In genomic region chr20:64062596-64063388, GRCh38 we compare ENCODE assay signal across 1 cellular context.
TF ChIP-seq lines count a peak whose summit lies in the region.

TCEA2 (plus strand) TSS chr20:64063198; CDS start chr20:64063313, 115 bp downstream.

TF ChIP-seq in HepG2, 621 proteins besides CTCF, POLR2A, EP300 and RAD21 (continued from another document and continues in another):
- TF ChIP-seq ZNF687 (CRISPR knock-in tag; IDR thresholded peaks at IDR 0.05) (peak; percentile 96), LRRFIP1 (CRISPR knock-in tag; conservative IDR thresholded peaks at IDR 0.05) (peak; percentile 41), ZNF101 (CRISPR knock-in tag; IDR thresholded peaks at IDR 0.05; ENCODE audit: borderline replicate concordance, low read depth) (no peak), CC2D1A (CRISPR knock-in tag; IDR thresholded peaks at IDR 0.05) (no peak), E2F2 (CRISPR knock-in tag; IDR thresholded peaks at IDR 0.05; ENCODE audit: borderline replicate concordance) (peak; percentile 97; the same call in 1 of the 2 replicates), PATZ1 (CRISPR knock-in tag; IDR thresholded peaks at IDR 0.05) (peak; percentile 83), SNAPC4 (CRISPR knock-in tag; IDR thresholded peaks at IDR 0.05) (peak; percentile 89; the same call in 1 of the 2 replicates), ZNF883 (CRISPR knock-in tag; IDR thresholded peaks at IDR 0.05; ENCODE audit: not compliant biosample characterization) (no peak), ZNF674 (CRISPR knock-in tag; IDR thresholded peaks at IDR 0.05; ENCODE audit: low read depth) (peak; percentile 98), JARID2 (CRISPR knock-in tag; IDR thresholded peaks at IDR 0.05; ENCODE audit: insufficient replicate concordance) (peak; percentile 84), POLR2G (IDR thresholded peaks at IDR 0.05; ENCODE audit: low read depth, low read length) (peak; percentile 93), SRY (CRISPR knock-in tag; IDR thresholded peaks at IDR 0.05) (peak; percentile 98), ZFP36L2 (CRISPR knock-in tag; IDR thresholded peaks at IDR 0.05) (peak; percentile 29; the same call in 1 of the 2 replicates), DMAP1 (CRISPR knock-in tag; IDR thresholded peaks at IDR 0.05) (peak; percentile 83), ZNF747 (CRISPR knock-in tag; IDR thresholded peaks at IDR 0.05; ENCODE audit: borderline replicate concordance) (peak; percentile 97; the same call in 1 of the 2 replicates), SRSF9 (IDR thresholded peaks at IDR 0.05; ENCODE audit: borderline replicate concordance, insufficient read depth, low read depth, low read length, poor library complexity, severe bottlenecking) (no peak), MLLT10 (CRISPR knock-in tag; IDR thresholded peaks at IDR 0.05) (no peak), PBX2 (CRISPR knock-in tag; IDR thresholded peaks at IDR 0.05) (no peak), AHDC1 (CRISPR knock-in tag; IDR thresholded peaks at IDR 0.05; ENCODE audit: borderline replicate concordance) (no peak), CHCHD3 (CRISPR knock-in tag; IDR thresholded peaks at IDR 0.05) (peak; percentile 75), CEBPZ (IDR thresholded peaks at IDR 0.05; ENCODE audit: low read length) (no peak), ZNF562 (CRISPR knock-in tag; IDR thresholded peaks at IDR 0.05; ENCODE audit: borderline replicate concordance) (no peak), ZNF331 (CRISPR knock-in tag; IDR thresholded peaks at IDR 0.05) (peak; percentile 87), PAF1 (CRISPR knock-in tag; IDR thresholded peaks at IDR 0.05) (no peak)
